1 cellular context compared by ENCODE assay signal in genomic region chr22:24153959-24154358, GRCh38.
TF ChIP-seq lines count a peak whose summit lies in the region.

No MANE protein-coding gene starts in this region.

TF ChIP-seq in WTC11, 78 proteins besides CTCF, POLR2A, EP300 and RAD21 (continued from another document):
- TF ChIP-seq MLX (CRISPR knock-in tag; IDR thresholded peaks at IDR 0.05), result no peak
- no peak for TF ChIP-seq AR (CRISPR knock-in tag; IDR thresholded peaks at IDR 0.05)
- TF ChIP-seq FOXP4 (CRISPR knock-in tag; IDR thresholded peaks at IDR 0.05), result no peak
- TF ChIP-seq ZNF671 (CRISPR knock-in tag; IDR thresholded peaks at IDR 0.05), result no peak
- no peak for TF ChIP-seq OVOL2 (CRISPR knock-in tag; IDR thresholded peaks at IDR 0.05; ENCODE audit: borderline replicate concordance)
- no peak for TF ChIP-seq ATF6 (CRISPR knock-in tag; IDR thresholded peaks at IDR 0.05)
- TF ChIP-seq KAT7 (CRISPR knock-in tag; IDR thresholded peaks at IDR 0.05; ENCODE audit: borderline replicate concordance), result no peak
- TF ChIP-seq E2F1 (CRISPR knock-in tag; IDR thresholded peaks at IDR 0.05), result no peak
- TF ChIP-seq CBFB (CRISPR knock-in tag; IDR thresholded peaks at IDR 0.05; ENCODE audit: low read depth), result no peak
- TF ChIP-seq NR3C1 (CRISPR knock-in tag; conservative IDR thresholded peaks at IDR 0.05; ENCODE audit: low read depth), result no peak
- no peak for TF ChIP-seq MYBL2 (CRISPR knock-in tag; IDR thresholded peaks at IDR 0.05)
- no peak for TF ChIP-seq ZNF121 (CRISPR knock-in tag; IDR thresholded peaks at IDR 0.05)
